Comparison of ENCODE assay signal across 18 cellular contexts in genomic region chr11:47726878-47727514, GRCh38. TPM values are rescaled to one million over a fixed set of nuclear protein-coding genes. Genes with fewer than 3 reads are reported as not detected.
DNase-seq lines count a peak whose midpoint lies in the region; ATAC-seq, FAIRE-seq and TF ChIP-seq lines count a peak whose summit lies in the region.
"Had no signal": no experiment of that assay in that cellular context is flagged by ENCODE, and none has a peak within 500 bp of the region (broad histone marks: within the 10 kb centered on the region; RNA-seq: fewer than 3 reads in every experiment).

No MANE protein-coding gene starts in this region.

- 91% methylated on average over 7 of the region's 12 CpGs for WGBS in K562 (ENCODE audit: insufficient coverage, low coverage, missing lambda C conversion rate)

- H3K9me3 ChIP-seq in SK-N-MC (ENCODE audit: low read depth, low read length), result no peaks in the 10 kb centered on the region
- no peaks in the 10 kb centered on the region for H3K9me3 ChIP-seq in K562 (replicated peaks; ENCODE audit: control insufficient read depth, insufficient read depth, low read depth, low read length)
- H3K9me3 ChIP-seq in breast epithelium, result no peaks in the 10 kb centered on the region
- H3K9me3 ChIP-seq in lower lobe of right lung, result no peaks in the 10 kb centered on the region
- H3K9me3 ChIP-seq: BLaER1 treated with 17β-estradiol and CSF1 and Interleukin-3, amounts not matched to agents 10 nM and 100 nM had no signal

- no peaks in the 10 kb centered on the region for H4K20me1 ChIP-seq in K562 (replicated peaks; ENCODE audit: control insufficient read depth, insufficient read depth, low read length)

- H3K4me2 ChIP-seq in K562 (ENCODE audit: insufficient read depth, low read length), result no peak overlapping the region

- in situ Hi-C loops in K562 (cut with MboI), result no loop called here

- no peak for TF ChIP-seq POLR2A in K562 (conservative IDR thresholded peaks at IDR 0.05)
- TF ChIP-seq POLR2A in breast epithelium (IDR thresholded peaks at IDR 0.05), result no peak

- TF ChIP-seq CTCF in D721Med (IDR thresholded peaks at IDR 0.05; ENCODE audit: insufficient read depth, missing control alignments) (no peak), K562 (IDR thresholded peaks at IDR 0.05 in 2 of 3, conservative IDR thresholded peaks at IDR 0.05 in 1 of 3; ENCODE audit: insufficient read depth in 2 of 3, low read depth in 1 of 3, low read length in 3 of 3) (no peak), breast epithelium (IDR thresholded peaks at IDR 0.05) (no peak), lower lobe of right lung (IDR thresholded peaks at IDR 0.05) (no peak)

- H3K27me3 ChIP-seq in K562 (ENCODE audit: control insufficient read depth in 2 of 2, insufficient read depth in 2 of 2, low read length in 2 of 2) (no peaks in the 10 kb centered on the region), breast epithelium (no peaks in the 10 kb centered on the region), lower lobe of right lung (ENCODE audit: low read depth) (no peaks in the 10 kb centered on the region)
- H3K27me3 ChIP-seq: BLaER1 treated with 17β-estradiol and CSF1 and Interleukin-3, amounts not matched to agents 10 nM and 100 nM had no signal

- DNase-seq in D721Med (ENCODE audit: insufficient read length, low spot score), result no peak
- no peak for DNase-seq in SK-N-MC (ENCODE audit: low read depth, low spot score)
- no peak for DNase-seq in K562 (ENCODE audit: extremely low read depth in 1 of 4, low spot score in 3 of 4)
- no peak for DNase-seq in breast epithelium (ENCODE audit: low spot score in 2 of 2)
- no peak for DNase-seq in lower lobe of right lung
- no peak for DNase-seq in NCI-H2196 treated with DMSO at 0.1 percent for 48 hours (lab: John Stamatoyannopoulos, UW; ENCODE audit: unreplicated experiment)
- DNase-seq: ACHN; Calu3; CD4-positive, CD25-positive, alpha-beta regulatory T cell; DMS79 had no signal

- TF ChIP-seq RAD21 in K562 (CRISPR knock-in tag; conservative IDR thresholded peaks at IDR 0.05 in 1 of 2, IDR thresholded peaks at IDR 0.05 in 1 of 2), result no peak

- H3K4me3 ChIP-seq in SK-N-MC (no peak overlapping the region), K562 (no peak overlapping the region), breast epithelium (no peak overlapping the region), lower lobe of right lung (no peak overlapping the region)
- H3K4me3 ChIP-seq: BLaER1 treated with 17β-estradiol and CSF1 and Interleukin-3, amounts not matched to agents 10 nM and 100 nM had no signal

- no peaks in the 10 kb centered on the region for H3K79me2 ChIP-seq in K562 (ENCODE audit: control insufficient read depth, insufficient read depth, low read length)

- H3K4me1 ChIP-seq in K562 (replicated peaks in 1 of 2; ENCODE audit: control insufficient read depth in 2 of 2, insufficient read depth in 2 of 2, low read length in 2 of 2) (no peaks in the 10 kb centered on the region), breast epithelium (no peaks in the 10 kb centered on the region), lower lobe of right lung (no peaks in the 10 kb centered on the region)

- no peak for TF ChIP-seq EP300 in K562 (IDR thresholded peaks at IDR 0.05; ENCODE audit: low read length)

- intact Hi-C loops in K562 (cut with micrococcal nuclease) (no loop called here), breast epithelium (cut with DNase I; ENCODE audit: low total_unique reads) (no loop called here), lower lobe of right lung (cut with DNase I) (no loop called here)

- H3K9ac ChIP-seq in SK-N-MC (ENCODE audit: insufficient read length) (no peak overlapping the region), K562 (ENCODE audit: insufficient read depth in 1 of 2, low read depth in 2 of 2, low read length in 2 of 2) (no peak overlapping the region)
- H3K9ac ChIP-seq: BLaER1 treated with 17β-estradiol and CSF1 and Interleukin-3, amounts not matched to agents 10 nM and 100 nM had no signal

- H3K36me3 ChIP-seq in SK-N-MC (ENCODE audit: insufficient read depth, low read length) (peaks cover 97% of the 10 kb centered on the region), K562 (ENCODE audit: control insufficient read depth, insufficient read depth, low read length) (peaks cover 93% of the 10 kb centered on the region), breast epithelium (peaks cover 16% of the 10 kb centered on the region), lower lobe of right lung (peaks cover 100% of the 10 kb centered on the region)

- CTCF ChIA-PET in K562 (lab: Yijun Ruan, JAX; ENCODE audit: low intra/inter-chr PET ratio), result no interaction called here

- no peak overlapping the region for H2AFZ ChIP-seq in K562 (ENCODE audit: low read depth, low read length)

- no peaks in the 10 kb centered on the region for H3K9me1 ChIP-seq in K562 (ENCODE audit: control insufficient read depth, insufficient read depth, low read length)

- H3K27ac ChIP-seq in SK-N-MC (0 out of 2 replicates have a peak overlapping the region, but pooled peaks have one; percentile 45), K562 (ENCODE audit: extremely low read depth, low read depth, low read length) (no peak overlapping the region), breast epithelium (no peak overlapping the region), lower lobe of right lung (no peak overlapping the region)
- H3K27ac ChIP-seq: BLaER1 treated with 17β-estradiol and CSF1 and Interleukin-3, amounts not matched to agents 10 nM and 100 nM had no signal

- POLR2A ChIA-PET in K562 (lab: Yijun Ruan, JAX), result interaction anchor here (0.9 to 6.4 kb wide), 3 partner anchors 9 to 12 kb away, joined by 3 to 26 read pairs (median 3); partner anchors contain the start of gene AGBL2

- no TSS peak for BruUV-seq in K562 (replicated peaks; lab: Mats Ljungman, UMichigan)

- no peak for ATAC-seq in K562
- no peak for ATAC-seq in HG02884 (IDR thresholded peaks at IDR 0.05; ENCODE audit: unreplicated experiment)
- ATAC-seq in lower lobe of right lung, result no peak
- ATAC-seq: HCT116 had no signal

- FAIRE-seq in D721Med (lab: Jason Lieb, UNC), result peak; percentile 21
- FAIRE-seq in K562 (lab: Jason Lieb, UNC), result no peak
- FAIRE-seq in islet of Langerhans (lab: Jason Lieb, UNC), result peak; percentile 5
- FAIRE-seq: GM12891, GM19239, H54 had no signal

TF ChIP-seq in K562, 482 proteins besides CTCF, POLR2A, EP300 and RAD21:
- TF ChIP-seq CEBPG (CRISPR knock-in tag; IDR thresholded peaks at IDR 0.05), result no peak
- TF ChIP-seq CEBPG (tag; conservative IDR thresholded peaks at IDR 0.05 in 1 of 2, IDR thresholded peaks at IDR 0.05 in 1 of 2), result 0 out of 4 replicates have a peak, but pooled peaks have one; percentile 14 to 17
- no peak for TF ChIP-seq HDAC1 (IDR thresholded peaks at IDR 0.05)
- peak; percentile 62 for TF ChIP-seq CEBPB (tag; IDR thresholded peaks at IDR 0.05)

RNA-seq across cellular contexts. Expression of gene AGBL2, which starts 11.8 kb away (rescaled TPM):
- total RNA-seq in K562 (2011; cell fraction: chromatin; rRNA removed; ENCODE audit: low replicate concordance), result 2.0 and 5.8 TPM in 2 replicates
- total RNA-seq in K562 (2011; cell fraction: nucleolus; rRNA removed), result 6.4 and 8.3 TPM in 2 replicates
- 4.8 and 11.8 TPM in 2 replicates for total RNA-seq in K562 (2011; cell fraction: nucleoplasm; rRNA removed)
- 2.6 and 6.5 TPM in 2 replicates for total RNA-seq in K562 (2014; rRNA removed)
- 0.64 and 1.3 TPM in 2 replicates for total RNA-seq in K562 (2014; rRNA removed; fragmentation: Illumina TruSeq; extraction: Trizol)
- 0.64 and 0.94 TPM in 2 replicates for total RNA-seq in K562 (2015; rRNA removed; fragmentation: Illumina TruSeq; extraction: Trizol)
- 0.93 and 0.96 TPM in 2 replicates for total RNA-seq in K562 (2021)
- polyA plus RNA-seq in K562 (2011; rRNA removed), result 2.1 and 2.3 TPM in 2 replicates
- polyA plus RNA-seq in K562 (2011; cell fraction: cytosol; rRNA removed), result 1.2 and 1.5 TPM in 2 replicates
- 11.7 and 18.0 TPM in 2 replicates for polyA plus RNA-seq in K562 (2011; cell fraction: nucleus; rRNA removed)
- 2.0 and 2.2 TPM in 2 replicates for polyA plus RNA-seq in K562 (2012)
- polyA plus RNA-seq in K562 (2014; fragmentation: Illumina TruSeq; extraction: Trizol), result 0.76 and 1.4 TPM in 2 replicates
- under 1 TPM; 0.57 to 0.73 TPM for polyA plus RNA-seq in K562 (2014; fragmentation: Nextera tagmentation; extraction: Ambion mirVana)
- polyA plus RNA-seq in K562 (2014; rRNA removed), result 2.8 and 6.1 TPM in 2 replicates
- polyA minus RNA-seq in K562 (2011; rRNA and poly(A)+ RNA removed), result 0.25 and 0.48 TPM in 2 replicates
- 0.76 TPM in 1 of 2 replicates, not detected in the other for polyA minus RNA-seq in K562 (2011; cell fraction: cytosol; rRNA and poly(A)+ RNA removed)
- polyA minus RNA-seq in K562 (2011; cell fraction: nucleus; rRNA and poly(A)+ RNA removed), result 3.6 and 4.1 TPM in 2 replicates
- total RNA-seq in breast epithelium, result 1 to 10 TPM in 2 of 3 donors, under 1 TPM in 1; 0.16 to 3.2 (median 2.3) TPM
- total RNA-seq in lower lobe of right lung, result 6.0 TPM
- total RNA-seq: G401 had no signal

RNA-seq across cellular contexts. Expression of gene FNBP4, which starts 40.1 kb away (rescaled TPM):
- total RNA-seq in K562 (2011; cell fraction: chromatin; rRNA removed; ENCODE audit: low replicate concordance), result 294 and 680 TPM in 2 replicates
- 160 and 203 TPM in 2 replicates for total RNA-seq in K562 (2011; cell fraction: nucleolus; rRNA removed)
- 241 and 259 TPM in 2 replicates for total RNA-seq in K562 (2011; cell fraction: nucleoplasm; rRNA removed)
- total RNA-seq in K562 (2014; rRNA removed), result 71.0 and 73.6 TPM in 2 replicates
- total RNA-seq in K562 (2014; rRNA removed; fragmentation: Illumina TruSeq; extraction: Trizol), result 75.5 and 90.3 TPM in 2 replicates
- 87.9 and 93.4 TPM in 2 replicates for total RNA-seq in K562 (2015; rRNA removed; fragmentation: Illumina TruSeq; extraction: Trizol)
- 76.9 and 80.3 TPM in 2 replicates for total RNA-seq in K562 (2021)
- 101 and 126 TPM in 2 replicates for polyA plus RNA-seq in K562 (2011; rRNA removed)
- polyA plus RNA-seq in K562 (2011; cell fraction: cytosol; rRNA removed), result 66.1 and 69.3 TPM in 2 replicates
- polyA plus RNA-seq in K562 (2011; cell fraction: nucleus; rRNA removed), result 375 and 390 TPM in 2 replicates
- 38.3 and 49.9 TPM in 2 replicates for polyA plus RNA-seq in K562 (2012)
- 95.1 and 104 TPM in 2 replicates for polyA plus RNA-seq in K562 (2014; fragmentation: Illumina TruSeq; extraction: Trizol)
- polyA plus RNA-seq in K562 (2014; fragmentation: Nextera tagmentation; extraction: Ambion mirVana), result 10 to 100 TPM; 11.5 to 14.5 TPM
- 78.6 and 111 TPM in 2 replicates for polyA plus RNA-seq in K562 (2014; rRNA removed)
- polyA minus RNA-seq in K562 (2011; rRNA and poly(A)+ RNA removed), result 96.7 and 101 TPM in 2 replicates
- 39.9 and 65.5 TPM in 2 replicates for polyA minus RNA-seq in K562 (2011; cell fraction: cytosol; rRNA and poly(A)+ RNA removed)
- polyA minus RNA-seq in K562 (2011; cell fraction: nucleus; rRNA and poly(A)+ RNA removed), result 154 and 214 TPM in 2 replicates
- total RNA-seq in breast epithelium, result 100 to 1,000 TPM; 109 to 227 (median 193) TPM
- 87.3 TPM for total RNA-seq in lower lobe of right lung
